10 cellular contexts compared by ENCODE assay signal in genomic region chr11:65862191-65862735, GRCh38. TPM values are rescaled to one million over a fixed set of nuclear protein-coding genes. Genes with fewer than 3 reads are reported as not detected.
A peak's percentile ranks its signal among the peaks of the same experiment; 100 is the strongest.
DNase-seq lines count a peak whose midpoint lies in the region; ATAC-seq and TF ChIP-seq lines count a peak whose summit lies in the region.
"Had no signal": no experiment of that assay in that cellular context is flagged by ENCODE, and none has a peak within 500 bp of the region (broad histone marks: within the 10 kb centered on the region; RNA-seq: fewer than 3 reads in every experiment).

No MANE protein-coding gene starts in this region.

- no peak overlapping the region for H3K4me3 ChIP-seq in upper lobe of right lung

- H3K36me3 Mint-ChIP-seq in activated naive CD8-positive, alpha-beta T cell treated with anti-CD3 and anti-CD28 coated beads for 36 hours, result peaks cover 18% of the 10 kb centered on the region
- peaks cover 24% of the 10 kb centered on the region for H3K36me3 Mint-ChIP-seq in memory B cell

- peaks cover 56% of the 10 kb centered on the region for H3K36me3 ChIP-seq in upper lobe of right lung

- H3K27me3 ChIP-seq in upper lobe of right lung, result no peaks in the 10 kb centered on the region

- no peak overlapping the region for H3K27ac ChIP-seq in upper lobe of right lung

- peak; percentile 29 for DNase-seq in left ventricle myocardium superior
- DNase-seq in cardiac septum (ENCODE audit: low spot score), result no peak
- DNase-seq in activated naive CD8-positive, alpha-beta T cell treated with anti-CD3 and anti-CD28 coated beads for 36 hours, result no peak
- DNase-seq in memory B cell (ENCODE audit: low spot score in 2 of 2), result no peak
- peak; percentile 63 for DNase-seq in upper lobe of right lung
- DNase-seq in ecto neural progenitor cell (ENCODE audit: low spot score), result no peak
- DNase-seq: dermis blood vessel endothelial cell, DMS 273 treated with DMSO at 0.1 percent for 48 hours had no signal

- H3K4me1 ChIP-seq in upper lobe of right lung, result peaks cover 23% of the 10 kb centered on the region

- no peak for TF ChIP-seq CTCF in upper lobe of right lung (IDR thresholded peaks at IDR 0.05)

- ATAC-seq in left ventricle myocardium superior (no peak), memory B cell (ENCODE audit: low read depth) (no peak), upper lobe of right lung (no peak), HG02981 (IDR thresholded peaks at IDR 0.05; ENCODE audit: unreplicated experiment) (no peak), GM21619 (IDR thresholded peaks at IDR 0.05; ENCODE audit: unreplicated experiment) (no peak)

- no peaks in the 10 kb centered on the region for H3K9me3 ChIP-seq in upper lobe of right lung

- intact Hi-C loops in left ventricle myocardium superior (cut with micrococcal nuclease) (no loop called here), cardiac septum (cut with DNase I) (no loop called here), upper lobe of right lung (cut with DNase I) (no loop called here)

- H3K27ac Mint-ChIP-seq in activated naive CD8-positive, alpha-beta T cell treated with anti-CD3 and anti-CD28 coated beads for 36 hours, result no peak overlapping the region
- peak overlapping the region; percentile 65 for H3K27ac Mint-ChIP-seq in memory B cell

- H3K4me3 Mint-ChIP-seq in activated naive CD8-positive, alpha-beta T cell treated with anti-CD3 and anti-CD28 coated beads for 36 hours, result peak overlapping the region; percentile 95
- no peak overlapping the region for H3K4me3 Mint-ChIP-seq in memory B cell

- no peaks in the 10 kb centered on the region for H3K27me3 Mint-ChIP-seq in activated naive CD8-positive, alpha-beta T cell treated with anti-CD3 and anti-CD28 coated beads for 36 hours
- no peaks in the 10 kb centered on the region for H3K27me3 Mint-ChIP-seq in memory B cell

- H3K4me1 Mint-ChIP-seq in activated naive CD8-positive, alpha-beta T cell treated with anti-CD3 and anti-CD28 coated beads for 36 hours, result peaks cover 30% of the 10 kb centered on the region
- peaks cover 20% of the 10 kb centered on the region for H3K4me1 Mint-ChIP-seq in memory B cell

- no peaks in the 10 kb centered on the region for H3K9me3 Mint-ChIP-seq in activated naive CD8-positive, alpha-beta T cell treated with anti-CD3 and anti-CD28 coated beads for 36 hours
- H3K9me3 Mint-ChIP-seq in memory B cell, result no peaks in the 10 kb centered on the region

RNA-seq across cellular contexts. Expression of gene MUS81, which starts 2.0 kb away (rescaled TPM):
- total RNA-seq in left ventricle myocardium superior, result 37.8 TPM
- total RNA-seq in cardiac septum, result 37.6 TPM
- 10 to 100 TPM; 64.0 to 67.4 TPM for total RNA-seq in activated naive CD8-positive, alpha-beta T cell treated with anti-CD3 and anti-CD28 coated beads for 36 hours
- 49.4 TPM for total RNA-seq in upper lobe of right lung

RNA-seq across cellular contexts. Expression of gene CFL1, which starts 4.3 kb away (rescaled TPM):
- total RNA-seq in left ventricle myocardium superior (334 TPM), cardiac septum (434 TPM), upper lobe of right lung (608 TPM)
- total RNA-seq in activated naive CD8-positive, alpha-beta T cell treated with anti-CD3 and anti-CD28 coated beads for 36 hours, result 1,000 to 10,000 TPM; 1,050 to 1,075 TPM

RNA-seq across cellular contexts. Expression of gene EFEMP2, which starts 10.3 kb away (rescaled TPM):
- total RNA-seq in left ventricle myocardium superior (95.2 TPM), cardiac septum (118 TPM), upper lobe of right lung (62.0 TPM)
- 1 to 10 TPM; 8.5 to 8.9 TPM for total RNA-seq in activated naive CD8-positive, alpha-beta T cell treated with anti-CD3 and anti-CD28 coated beads for 36 hours

RNA-seq across cellular contexts. Expression of gene CTSW, which starts 17.4 kb away (rescaled TPM):
- total RNA-seq in left ventricle myocardium superior (1.1 TPM), cardiac septum (0.83 TPM), upper lobe of right lung (17.2 TPM)
- total RNA-seq in activated naive CD8-positive, alpha-beta T cell treated with anti-CD3 and anti-CD28 coated beads for 36 hours, result 10 to 100 TPM; 39.3 to 41.5 TPM
- total RNA-seq: dermis blood vessel endothelial cell had no signal

RNA-seq across cellular contexts. Expression of gene FIBP, which starts 26.0 kb away (rescaled TPM):
- total RNA-seq in left ventricle myocardium superior (44.9 TPM), cardiac septum (62.6 TPM), upper lobe of right lung (35.5 TPM)
- total RNA-seq in activated naive CD8-positive, alpha-beta T cell treated with anti-CD3 and anti-CD28 coated beads for 36 hours, result 100 to 1,000 TPM; 113 to 114 TPM

Comparison
In these comparisons a context has a peak if more than half of its experiments do, and no peak if none do; other contexts are left out.
1. DNase-seq: peak in left ventricle myocardium superior (single experiment) and upper lobe of right lung (single experiment); none in cardiac septum (single experiment), activated naive CD8-positive, alpha-beta T cell treated with anti-CD3 and anti-CD28 coated beads for 36 hours (single experiment), memory B cell (0 of 2) and ecto neural progenitor cell (single experiment).